ENCODE assay signal across 1 cellular context in the genomic region with DNA sequence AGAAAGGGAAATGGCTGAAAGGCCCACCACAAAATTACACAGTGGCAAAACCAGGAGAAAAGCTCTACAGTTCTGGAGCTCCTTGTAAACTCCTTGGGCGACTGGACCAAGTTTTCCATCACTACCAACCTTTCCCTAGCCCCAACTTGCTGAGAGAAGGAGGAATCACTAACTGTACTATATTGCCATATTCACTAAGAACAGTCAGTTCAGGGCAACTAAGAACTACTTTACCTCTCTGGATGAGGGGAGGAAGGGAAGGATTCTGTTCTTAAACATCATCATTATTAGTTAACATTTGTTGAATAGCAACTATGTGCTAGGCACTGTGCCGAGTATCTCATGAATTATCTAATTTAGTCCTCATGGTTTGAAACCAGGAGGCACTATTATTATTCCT.
TF ChIP-seq lines count a peak whose summit lies in the region.

No MANE protein-coding gene starts in this region.

TF ChIP-seq in IMR-90, 13 proteins besides CTCF, POLR2A, EP300 and RAD21 (continued from another document):
- TF ChIP-seq RFX5 (IDR thresholded peaks at IDR 0.05; ENCODE audit: low read depth, low read length) (no peak), CEBPB (IDR thresholded peaks at IDR 0.05; ENCODE audit: low read depth, low read length) (no peak), SMC3 (IDR thresholded peaks at IDR 0.05; ENCODE audit: low read depth, low read length) (no peak), ELK1 (IDR thresholded peaks at IDR 0.05; ENCODE audit: borderline replicate concordance, low read depth, low read length) (no peak), CHD1 (IDR thresholded peaks at IDR 0.05; ENCODE audit: low read depth, low read length) (no peak)
- TF ChIP-seq, protein P1, sequence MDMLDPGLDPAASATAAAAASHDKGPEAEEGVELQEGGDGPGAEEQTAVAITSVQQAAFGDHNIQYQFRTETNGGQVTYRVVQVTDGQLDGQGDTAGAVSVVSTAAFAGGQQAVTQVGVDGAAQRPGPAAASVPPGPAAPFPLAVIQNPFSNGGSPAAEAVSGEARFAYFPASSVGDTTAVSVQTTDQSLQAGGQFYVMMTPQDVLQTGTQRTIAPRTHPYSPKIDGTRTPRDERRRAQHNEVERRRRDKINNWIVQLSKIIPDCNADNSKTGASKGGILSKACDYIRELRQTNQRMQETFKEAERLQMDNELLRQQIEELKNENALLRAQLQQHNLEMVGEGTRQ (IDR thresholded peaks at IDR 0.05; ENCODE audit: low read depth, low read length): no peak
TF ChIP-seq in IMR-90: peak in this region for 0.
